In the genomic region with DNA sequence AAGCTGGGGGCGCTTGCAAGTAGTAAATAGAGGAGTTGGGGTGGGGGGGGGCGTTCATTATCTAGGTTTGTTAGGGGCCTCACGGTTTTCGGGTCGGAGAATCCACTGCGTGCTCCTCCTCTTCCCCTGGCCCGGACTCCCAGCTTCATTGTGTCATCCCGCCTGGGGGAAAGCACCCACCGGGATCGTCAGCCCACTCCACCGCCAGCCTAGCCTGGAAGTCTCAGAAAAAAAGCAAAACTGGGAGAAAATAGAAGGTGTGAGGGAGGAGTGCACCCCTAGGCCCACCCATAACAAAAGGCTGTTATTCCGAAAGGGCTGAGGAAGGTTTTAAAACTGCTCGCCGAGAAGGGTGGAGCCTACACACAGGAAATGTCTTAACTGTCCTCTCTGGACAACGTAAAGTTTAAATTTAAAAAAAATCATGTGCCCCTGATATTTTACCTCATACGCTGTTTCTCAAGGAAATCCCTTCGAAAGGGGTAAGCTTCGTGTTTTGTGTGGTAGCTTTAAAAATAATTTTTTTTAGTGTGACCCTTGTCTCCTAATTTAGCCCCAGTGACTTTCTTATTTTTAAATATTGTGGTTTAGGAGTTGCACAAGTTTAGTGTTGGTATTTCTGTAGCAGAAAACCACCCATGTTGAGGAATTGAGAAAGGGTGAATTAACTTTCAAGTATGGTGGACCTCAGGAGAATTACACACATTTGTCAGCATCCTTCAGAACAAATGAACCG, we compare ENCODE assay signal across 8 cellular contexts.
DNase-seq lines count a peak whose midpoint lies in the region; ATAC-seq and TF ChIP-seq lines count a peak whose summit lies in the region.

No MANE protein-coding gene starts in this region.

- no peaks in the 10 kb centered on the region for H3K9me2 ChIP-seq in PC-9 (ENCODE audit: insufficient read depth)

- no TSS peak for BruUV-seq in PC-9 (replicated peaks; lab: Mats Ljungman, UMichigan)

- H3K36me3 ChIP-seq in BLaER1 (peaks cover 18% of the 10 kb centered on the region), PC-9 (ENCODE audit: low read depth) (peaks cover 5% of the 10 kb centered on the region; the same call in 1 of the 2 replicates), brain microvascular endothelial cell (replicated peaks) (peaks cover 7% of the 10 kb centered on the region), stomach (no peaks in the 10 kb centered on the region)

- peak overlapping the region; percentile 96 for H3K27ac ChIP-seq in BLaER1
- H3K27ac ChIP-seq in PC-9, result peak overlapping the region; percentile 95
- H3K27ac ChIP-seq in brain microvascular endothelial cell, result peak overlapping the region; percentile 84
- peak overlapping the region; percentile 84 to 96 (median 92) for H3K27ac ChIP-seq in stomach

- H3K4me3 ChIP-seq in BLaER1, result peak overlapping the region; percentile 83
- H3K4me3 ChIP-seq in PC-9, result peak overlapping the region; percentile 90
- peak overlapping the region; percentile 88 for H3K4me3 ChIP-seq in brain microvascular endothelial cell (ENCODE audit: low read depth, low read length)
- H3K4me3 ChIP-seq in stomach, result peak overlapping the region; percentile 58 to 73 (median 64)

- WGBS in stomach, 5 donors, result 0 to 14% (median 3%) methylated on average over 19 of the region's 19 CpGs

- intact Hi-C loops in PC-9 (cut with micrococcal nuclease; ENCODE audit: unreplicated experiment) (loop anchor here (1.0 kb wide), 2 partner anchors 12 to 27 kb away; no protein-coding TSS in a partner anchor), stomach (cut with DNase I; ENCODE audit: low total_unique reads) (no loop called here)

- in situ Hi-C loops in brain microvascular endothelial cell (cut with HindIII; ENCODE audit: low pct_ligation_motif_present, low sequenced_read_pairs), result no loop called here

- peak overlapping the region; percentile 95 for H3K9ac ChIP-seq in BLaER1

- H3K9me3 ChIP-seq in BLaER1 (no peaks in the 10 kb centered on the region), PC-9 (ENCODE audit: insufficient read depth, low read depth) (no peaks in the 10 kb centered on the region), stomach (no peaks in the 10 kb centered on the region)

- POLR2A ChIA-PET in PC-9 (lab: Charles Lee; ENCODE audit: unreplicated experiment), result interaction anchor here (0.6 to 0.8 kb wide), 5 partner anchors 10 to 325 kb away, joined by 3 to 53 read pairs (median 5); no protein-coding TSS in a partner anchor

- H2AFZ ChIP-seq in PC-9, result peak overlapping the region; percentile 70

- DNase-seq in PC-9 (peak in 1 of 2 experiments; percentile 69), brain microvascular endothelial cell (no peak), kidney glomerular epithelial cell (lab: John Stamatoyannopoulos, UW) (peak; percentile 48), stomach (no peak), GOT3 (lab: John Stamatoyannopoulos, UW) (no peak)

- H4K20me1 ChIP-seq in BLaER1 (peaks cover 55% of the 10 kb centered on the region), PC-9 (ENCODE audit: insufficient read depth) (no peaks in the 10 kb centered on the region)

- peak in 1 of 4 donors; percentile 8 for TF ChIP-seq POLR2A in stomach (IDR thresholded peaks at IDR 0.05)

- no peak; the same call in 1 of the 2 replicates for TF ChIP-seq CTCF in PC-9 (conservative IDR thresholded peaks at IDR 0.05)
- no peak for TF ChIP-seq CTCF in brain microvascular endothelial cell (IDR thresholded peaks at IDR 0.05; ENCODE audit: low read depth, low read length, missing control alignments)
- peak in 1 of 7 experiments; percentile 15 for TF ChIP-seq CTCF in stomach (IDR thresholded peaks at IDR 0.05)

- no peaks in the 10 kb centered on the region for H3K27me3 ChIP-seq in BLaER1
- no peaks in the 10 kb centered on the region for H3K27me3 ChIP-seq in PC-9 (ENCODE audit: insufficient read depth, low read depth)
- H3K27me3 ChIP-seq in brain microvascular endothelial cell (replicated peaks), result no peaks in the 10 kb centered on the region
- no peaks in the 10 kb centered on the region for H3K27me3 ChIP-seq in stomach

- ATAC-seq in GM18867 (IDR thresholded peaks at IDR 0.05; ENCODE audit: unreplicated experiment), result peak; percentile 44
- ATAC-seq in HG03025 (IDR thresholded peaks at IDR 0.05; ENCODE audit: low FRiP score, unreplicated experiment), result peak; percentile 43

- H3K4me2 ChIP-seq in BLaER1 (peak overlapping the region; percentile 95), PC-9 (peak overlapping the region; percentile 91)

- TF ChIP-seq EP300 in stomach (IDR thresholded peaks at IDR 0.05), result no peak

- peaks cover 50% of the 10 kb centered on the region for H3F3A ChIP-seq in PC-9 (ENCODE audit: insufficient read depth, low read depth)

- CTCF ChIA-PET in PC-9 (lab: Charles Lee), result interaction anchor here (0.9 kb wide), 1 partner anchor 36 kb away, joined by 3 read pairs; no protein-coding TSS in a partner anchor

- H3K79me2 ChIP-seq in PC-9 (ENCODE audit: low read depth), result peaks cover 86% of the 10 kb centered on the region

- H3K4me1 ChIP-seq in BLaER1 (peaks cover 52% of the 10 kb centered on the region), PC-9 (replicated peaks; ENCODE audit: insufficient read depth) (peaks cover 47% of the 10 kb centered on the region), stomach (peaks cover 52 to 94% (median 78%) of the 10 kb centered on the region in 4 donors)
